19 cellular contexts compared by ENCODE assay signal in the genomic region with DNA sequence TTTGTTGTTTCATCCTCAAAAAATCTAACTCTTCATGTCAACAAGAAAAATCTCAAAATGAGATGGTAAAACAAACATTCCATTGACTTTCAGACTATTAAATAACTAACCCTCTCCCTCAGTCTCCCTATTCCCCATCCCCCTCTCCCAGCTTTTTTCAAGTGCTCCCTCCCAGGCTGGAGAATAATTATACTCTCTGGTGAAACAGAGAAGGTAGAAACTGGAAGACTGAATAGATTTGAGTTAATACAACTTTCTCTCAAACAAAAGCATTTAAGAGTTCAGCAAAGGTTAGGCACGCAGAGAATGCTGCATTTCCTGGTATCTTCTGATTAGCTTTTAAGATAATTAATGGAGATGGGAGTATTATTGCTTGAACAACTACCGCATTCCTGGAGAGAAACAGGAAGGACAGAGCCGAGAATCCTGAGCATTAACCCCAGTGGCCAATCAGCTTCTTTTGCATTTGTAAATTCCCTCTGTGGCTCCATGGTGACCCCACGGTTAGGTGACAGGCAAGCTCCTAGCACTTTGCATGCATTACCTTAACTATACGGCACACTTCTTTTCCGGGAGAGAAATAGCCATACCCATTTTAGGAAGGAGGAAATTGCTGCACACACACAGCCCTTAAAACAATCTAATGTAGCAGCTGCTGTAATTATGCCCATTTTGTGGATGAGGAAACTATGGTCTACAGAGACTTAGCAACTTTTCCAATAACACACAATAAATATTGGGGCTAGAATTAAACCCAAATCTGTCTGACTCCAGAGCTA.
DNase-seq lines count a peak whose midpoint lies in the region; ATAC-seq and TF ChIP-seq lines count a peak whose summit lies in the region.
"Had no signal": no experiment of that assay in that cellular context is flagged by ENCODE, and none has a peak within 500 bp of the region (broad histone marks: within the 10 kb centered on the region; RNA-seq: fewer than 3 reads in every experiment).

No MANE protein-coding gene starts in this region.

- DNase-seq in HAP-1 (ENCODE audit: low spot score in 2 of 2) (peak; percentile 30 to 31), SK-N-MC (ENCODE audit: low read depth, low spot score) (peak; percentile 5), iPS-NIHi7 (ENCODE audit: extremely low spot score) (peak; percentile 67), trophoblast cell (peak; percentile 50 to 80), HuH-7 (ENCODE audit: low spot score) (no peak), Peyer's patch (no peak), COR-L47 (lab: John Stamatoyannopoulos, UW) (no peak)
- DNase-seq: activated CD4-positive, alpha-beta T cell treated with anti-CD3 and anti-CD28 coated beads, Interleukin-2, amount 10 ng/mL, durations not matched to agents 24 days and 14 days; activated naive CD4-positive, alpha-beta T cell treated with Interleukin-2 at 50 U/mL for 16 hours; IMR-90; mucosa of descending colon; MV-4-11; NCI-H1930; NCI-H510A treated with DMSO at 0.1 percent for 48 hours; ovary; stimulated activated CD4-positive, alpha-beta T cell treated with anti-CD3 and anti-CD28 coated beads, Interleukin-4, amount 100 ng/mL, for 1 hour; substantia nigra had no signal

- H3K18ac ChIP-seq in trophoblast cell (ENCODE audit: low read length) = no peak overlapping the region

- no peak for ATAC-seq in HG02610 (IDR thresholded peaks at IDR 0.05; ENCODE audit: unreplicated experiment)
- ATAC-seq: gastroesophageal sphincter had no signal

- no peak overlapping the region for H3K23ac ChIP-seq in trophoblast cell (ENCODE audit: low read length)

- no peak overlapping the region for H2BK5ac ChIP-seq in trophoblast cell (ENCODE audit: low read depth, low read length, poor library complexity)

- H3K27ac ChIP-seq in SK-N-MC (no peak overlapping the region), trophoblast cell (ENCODE audit: low read depth, low read length) (peak overlapping the region; percentile 18), Peyer's patch (no peak overlapping the region)
- H3K27ac ChIP-seq: gastroesophageal sphincter, ovary had no signal

- H3K4me1 ChIP-seq in HAP-1 (peaks cover 7% of the 10 kb centered on the region; the same call in 1 of the 2 replicates), trophoblast cell (ENCODE audit: control insufficient read depth in 1 of 2, insufficient read depth in 2 of 2, low read length in 2 of 2) (peaks cover 15 to 18% of the 10 kb centered on the region in 2 experiments), Peyer's patch (no peaks in the 10 kb centered on the region)
- H3K4me1 ChIP-seq: gastroesophageal sphincter had no signal

- H4K8ac ChIP-seq in trophoblast cell (ENCODE audit: low read depth, low read length) = no peak overlapping the region

- no peak overlapping the region for H4K12ac ChIP-seq in trophoblast cell (ENCODE audit: low read depth, low read length)

- H4K91ac ChIP-seq in trophoblast cell (ENCODE audit: low read depth, low read length) = no peak overlapping the region

- H3K79me1 ChIP-seq in trophoblast cell (ENCODE audit: low read length) = peaks cover 16% of the 10 kb centered on the region

- H3K79me2 ChIP-seq in trophoblast cell (ENCODE audit: control insufficient read depth, insufficient read depth, low read length, poor library complexity) = peaks cover 2% of the 10 kb centered on the region

- no peak overlapping the region for H3K14ac ChIP-seq in trophoblast cell (ENCODE audit: low read length)

- no peak for TF ChIP-seq POLR2A in Peyer's patch (IDR thresholded peaks at IDR 0.05)

- H3K4ac ChIP-seq in trophoblast cell (ENCODE audit: low read depth, low read length) = no peak overlapping the region

- in situ Hi-C loops in HAP-1 (cut with MboI; ENCODE audit: low sequenced_read_pairs) = no loop called here

- H2BK12ac ChIP-seq in trophoblast cell (ENCODE audit: low read length) = no peak overlapping the region

- H3K9ac ChIP-seq in SK-N-MC (ENCODE audit: insufficient read length) (no peak overlapping the region), trophoblast cell (ENCODE audit: low read length) (no peak overlapping the region)

- no peak overlapping the region for H3K4me2 ChIP-seq in trophoblast cell (ENCODE audit: low read length)

- WGBS in trophoblast cell (ENCODE audit: extremely low coverage, insufficient coverage, insufficient read length) = no CpG with 5 or more reads among the region's 6 CpGs

- H3K36me3 ChIP-seq in HAP-1 (replicated peaks) (no peaks in the 10 kb centered on the region), SK-N-MC (ENCODE audit: insufficient read depth, low read length) (no peaks in the 10 kb centered on the region), trophoblast cell (ENCODE audit: control insufficient read depth in 1 of 2, insufficient read depth in 2 of 2, low read length in 2 of 2) (peaks cover 2 to 7% of the 10 kb centered on the region in 2 experiments), Peyer's patch (no peaks in the 10 kb centered on the region)
- H3K36me3 ChIP-seq: gastroesophageal sphincter, ovary had no signal

- no peak overlapping the region for H2AFZ ChIP-seq in trophoblast cell (ENCODE audit: insufficient read depth, low read length, poor library complexity)

- no peaks in the 10 kb centered on the region for H3K9me3 ChIP-seq in HAP-1
- H3K9me3 ChIP-seq in SK-N-MC (ENCODE audit: low read depth, low read length) = no peaks in the 10 kb centered on the region
- peaks cover 8% of the 10 kb centered on the region for H3K9me3 ChIP-seq in trophoblast cell (ENCODE audit: insufficient read depth, low read depth, low read length)
- H3K9me3 ChIP-seq in Peyer's patch = peaks cover 0 to 19% (median 7%) of the 10 kb centered on the region in 4 donors
- H3K9me3 ChIP-seq: ovary had no signal

- no peak for TF ChIP-seq CTCF in Peyer's patch (IDR thresholded peaks at IDR 0.05)

- H2AK5ac ChIP-seq in trophoblast cell (ENCODE audit: low read length) = no peak overlapping the region

- H3K27me3 ChIP-seq in HAP-1 (ENCODE audit: low read depth) (no peaks in the 10 kb centered on the region), trophoblast cell (ENCODE audit: insufficient read depth, low read length) (no peaks in the 10 kb centered on the region), Peyer's patch (no peaks in the 10 kb centered on the region)
- H3K27me3 ChIP-seq: gastroesophageal sphincter, ovary had no signal

- no peak overlapping the region for H3K4me3 ChIP-seq in HAP-1
- 0 out of 2 replicates have a peak overlapping the region, but pooled peaks have one; percentile 12 for H3K4me3 ChIP-seq in SK-N-MC
- H3K4me3 ChIP-seq in trophoblast cell (ENCODE audit: low read depth, low read length) = no peak overlapping the region
- H3K4me3 ChIP-seq in Peyer's patch = no peak overlapping the region
- H3K4me3 ChIP-seq: gastroesophageal sphincter, mucosa of descending colon, ovary had no signal

- no peak overlapping the region for H2BK120ac ChIP-seq in trophoblast cell (ENCODE audit: insufficient read depth, low read length, poor library complexity)

Comparison
In these comparisons a context has a peak if more than half of its experiments do, and no peak if none do; other contexts are left out.
1. DNase-seq: peak in HAP-1 (2 of 2), SK-N-MC (single experiment), iPS-NIHi7 (single experiment) and trophoblast cell (2 of 2); none in HuH-7 (single experiment), Peyer's patch (0 of 3) and COR-L47 (single experiment).